ENCODE assay signal across 8 cellular contexts in genomic region chr3:111072016-111072891, GRCh38. TPM values are rescaled to one million over a fixed set of nuclear protein-coding genes. Genes with fewer than 3 reads are reported as not detected.
A peak's percentile ranks its signal among the peaks of the same experiment; 100 is the strongest.
DNase-seq lines count a peak whose midpoint lies in the region; ATAC-seq and TF ChIP-seq lines count a peak whose summit lies in the region.

No MANE protein-coding gene starts in this region.

- H3K4me3 Mint-ChIP-seq in endothelial cell (ENCODE audit: unreplicated experiment), result peak overlapping the region; percentile 97

- peak overlapping the region; percentile 68 for H3K27ac Mint-ChIP-seq in endothelial cell (ENCODE audit: unreplicated experiment)

- ATAC-seq in GM18909 (IDR thresholded peaks at IDR 0.05; ENCODE audit: poor library complexity, unreplicated experiment) (peak; percentile 37), HG03342 (IDR thresholded peaks at IDR 0.05; ENCODE audit: unreplicated experiment) (peak; percentile 29)
- ATAC-seq in activated CD4-positive, CD25-positive, alpha-beta regulatory T cell treated with anti-CD3 and anti-CD28 coated beads, Interleukin-2, amount 50 U/mL, for 24 hours, result peak; percentile 25 to 34

- peak; percentile 43 for DNase-seq in endothelial cell (ENCODE audit: low spot score)
- DNase-seq in testis, result peak; percentile 36
- no peak for DNase-seq in cerebellar nuclear complex (lab: John Stamatoyannopoulos, UW)

- H3K27ac ChIP-seq in 22Rv1, result peak overlapping the region; percentile 72
- peak overlapping the region; percentile 83 to 87 for H3K27ac ChIP-seq in mucosa of rectum (ENCODE audit: low read depth in 2 of 2, low read length in 2 of 2)
- H3K27ac ChIP-seq in testis, result peak overlapping the region; percentile 91 to 92

- intact Hi-C loops in testis (cut with DNase I; ENCODE audit: low total_unique reads), result no loop called here

- H3K9me3 Mint-ChIP-seq in endothelial cell (ENCODE audit: unreplicated experiment), result no peaks in the 10 kb centered on the region

- peak overlapping the region; percentile 81 to 86 for H3K9ac ChIP-seq in mucosa of rectum (ENCODE audit: low read depth in 1 of 2, low read length in 2 of 2)

- H3K36me3 ChIP-seq in mucosa of rectum (ENCODE audit: control insufficient read depth in 2 of 2, insufficient read depth in 2 of 2, low read length in 2 of 2) (no peaks in the 10 kb centered on the region), testis (ENCODE audit: low read depth, missing control alignments) (no peaks in the 10 kb centered on the region)

- peak overlapping the region; percentile 77 to 91 for H3K4me3 ChIP-seq in mucosa of rectum (ENCODE audit: low read length in 2 of 2)
- H3K4me3 ChIP-seq in testis, result peak overlapping the region; percentile 84 to 88

- peaks cover 13% of the 10 kb centered on the region in 2 donors for H3K4me1 ChIP-seq in mucosa of rectum (ENCODE audit: control insufficient read depth in 2 of 2, insufficient read depth in 2 of 2, low read length in 2 of 2)
- peaks cover 25% of the 10 kb centered on the region for H3K4me1 ChIP-seq in testis

- peaks cover 22% of the 10 kb centered on the region for H3K4me1 Mint-ChIP-seq in endothelial cell (ENCODE audit: unreplicated experiment)

- no peaks in the 10 kb centered on the region for H3K9me3 ChIP-seq in mucosa of rectum (ENCODE audit: control insufficient read depth in 2 of 2, low read length in 2 of 2)
- no peaks in the 10 kb centered on the region for H3K9me3 ChIP-seq in testis

- TF ChIP-seq CTCF in 22Rv1 (IDR thresholded peaks at IDR 0.05) (no peak), endothelial cell (IDR thresholded peaks at IDR 0.05; ENCODE audit: unreplicated experiment) (no peak), testis (IDR thresholded peaks at IDR 0.05) (no peak)

- TF ChIP-seq POLR2A in testis (IDR thresholded peaks at IDR 0.05), result no peak

- WGBS in testis, 2 donors, result 0 to 1% methylated on average over 19 to 66 of the region's 71 CpGs

- peaks cover 8% of the 10 kb centered on the region for H3K27me3 Mint-ChIP-seq in endothelial cell (ENCODE audit: unreplicated experiment)

- H3K27me3 ChIP-seq in mucosa of rectum (ENCODE audit: control insufficient read depth in 2 of 2, insufficient read depth in 2 of 2, low read length in 2 of 2) (no peaks in the 10 kb centered on the region), testis (no peaks in the 10 kb centered on the region)

- H3K36me3 Mint-ChIP-seq in endothelial cell (ENCODE audit: low read depth, unreplicated experiment), result peaks cover 3% of the 10 kb centered on the region

RNA-seq across cellular contexts. Expression of gene NECTIN3, which starts 0.6 kb away (rescaled TPM):
- total RNA-seq in endothelial cell (ENCODE audit: unreplicated experiment), result 28.5 TPM
- 10 to 100 TPM; 84.9 to 97.1 TPM for total RNA-seq in testis
- polyA plus RNA-seq in testis (ENCODE audit: insufficient read depth, low read depth, low replicate concordance), result 119 TPM

Comparison
In these comparisons a context has a peak if more than half of its experiments do, and no peak if none do; other contexts are left out.
1. DNase-seq: peak in endothelial cell (single experiment) and testis (single experiment); none in cerebellar nuclear complex (0 of 2).
2. Peak in every context shown above with its lines, with median percentiles within 50 percentile points of each other: H3K27ac ChIP-seq and ATAC-seq.